25 cellular contexts compared by ENCODE assay signal in the genomic region with DNA sequence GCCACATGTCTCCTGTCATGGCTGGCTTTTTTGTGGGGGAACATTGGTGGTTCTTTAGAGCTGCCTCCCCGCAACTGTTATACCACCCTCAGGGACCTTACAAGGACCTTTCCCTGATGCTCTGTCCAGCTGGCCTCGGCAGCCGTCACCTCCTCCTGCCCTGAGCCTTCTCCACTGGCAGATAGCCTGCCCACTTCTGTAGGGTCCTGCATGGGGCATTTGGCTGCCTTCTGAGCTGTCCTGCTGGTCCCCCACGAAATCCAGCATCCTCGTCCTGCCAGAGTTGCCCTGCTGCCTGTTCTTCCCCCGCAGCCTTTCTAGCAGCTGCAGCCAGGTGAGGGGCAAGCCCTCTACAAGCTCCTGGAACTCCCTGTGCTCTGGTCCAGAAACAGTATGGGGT.
DNase-seq lines count a peak whose midpoint lies in the region; ATAC-seq, FAIRE-seq and TF ChIP-seq lines count a peak whose summit lies in the region.
"Had no signal": no experiment of that assay in that cellular context is flagged by ENCODE, and none has a peak within 500 bp of the region (broad histone marks: within the 10 kb centered on the region; RNA-seq: fewer than 3 reads in every experiment).

No MANE protein-coding gene starts in this region.

- intact Hi-C loops in lower lobe of right lung (cut with DNase I), result no loop called here
- intact Hi-C loops in gastrocnemius medialis (cut with DNase I; ENCODE audit: low total_unique reads), result no loop called here

- FAIRE-seq in GM19239 (lab: Jason Lieb, UNC), result no peak
- FAIRE-seq: A549, D721Med, GM12878 had no signal

- no peak for TF ChIP-seq CTCF in endodermal cell (conservative IDR thresholded peaks at IDR 0.05)
- TF ChIP-seq CTCF in lower lobe of right lung (IDR thresholded peaks at IDR 0.05), result no peak
- TF ChIP-seq CTCF in gastrocnemius medialis (IDR thresholded peaks at IDR 0.05 in 4 of 5, conservative IDR thresholded peaks at IDR 0.05 in 1 of 5), result no peak

- peak overlapping the region in 2 of 3 donors; percentile 14 to 32 for H3K27ac Mint-ChIP-seq in IgD-negative memory B cell
- peak overlapping the region; percentile 28 for H3K27ac Mint-ChIP-seq in endodermal cell
- H3K27ac Mint-ChIP-seq: CD4-positive, alpha-beta T cell; GM23338 had no signal

- H3K9ac ChIP-seq in endodermal cell (ENCODE audit: extremely low read depth, low read length, poor library complexity, severe bottlenecking), result no peak overlapping the region
- H3K9ac ChIP-seq: BLaER1 treated with 17β-estradiol and CSF1 and Interleukin-3, amounts not matched to agents 10 nM and 100 nM had no signal

- H3K4me1 ChIP-seq in endodermal cell (ENCODE audit: control insufficient read depth, insufficient read depth, low read length), result no peaks in the 10 kb centered on the region
- H3K4me1 ChIP-seq in lower lobe of right lung, result no peaks in the 10 kb centered on the region
- peaks cover 18 to 19% of the 10 kb centered on the region in 2 donors for H3K4me1 ChIP-seq in gastrocnemius medialis
- H3K4me1 ChIP-seq: BE2C had no signal

- in situ Hi-C loops in gastrocnemius medialis (cut with MboI; ENCODE audit: low sequenced_read_pairs in 4 of 4), result no loop called here

- H3K36me3 Mint-ChIP-seq in IgD-negative memory B cell (peaks cover 8% of the 10 kb centered on the region), endodermal cell (ENCODE audit: low read depth) (peaks cover 33% of the 10 kb centered on the region)

- H3K4me1 Mint-ChIP-seq in IgD-negative memory B cell (no peaks in the 10 kb centered on the region), endodermal cell (no peaks in the 10 kb centered on the region)
- H3K4me1 Mint-ChIP-seq: GM23338, H9 had no signal

- no peak for TF ChIP-seq POLR2A in gastrocnemius medialis (IDR thresholded peaks at IDR 0.05)

- H3K36me3 ChIP-seq in endodermal cell (ENCODE audit: control insufficient read depth, insufficient read depth, low read length) (peaks cover 43% of the 10 kb centered on the region), lower lobe of right lung (peaks cover 25% of the 10 kb centered on the region), gastrocnemius medialis (peaks cover 0 to 48% of the 10 kb centered on the region in 2 donors)

- H3K9me3 Mint-ChIP-seq in IgD-negative memory B cell (no peaks in the 10 kb centered on the region), endodermal cell (no peaks in the 10 kb centered on the region)
- H3K9me3 Mint-ChIP-seq: CD14-positive monocyte; CD4-positive, alpha-beta T cell; CD8-positive, alpha-beta memory T cell; GM23338; H9 had no signal

- no peaks in the 10 kb centered on the region for H3K27me3 Mint-ChIP-seq in IgD-negative memory B cell
- no peaks in the 10 kb centered on the region for H3K27me3 Mint-ChIP-seq in endodermal cell (ENCODE audit: insufficient read depth)
- H3K27me3 Mint-ChIP-seq: CD4-positive, alpha-beta T cell had no signal

- H3K9me3 ChIP-seq in endodermal cell (ENCODE audit: control insufficient read depth, low read length) (no peaks in the 10 kb centered on the region), lower lobe of right lung (no peaks in the 10 kb centered on the region), gastrocnemius medialis (no peaks in the 10 kb centered on the region)
- H3K9me3 ChIP-seq: A549; BE2C; BLaER1 treated with 17β-estradiol and CSF1 and Interleukin-3, amounts not matched to agents 10 nM and 100 nM had no signal

- H3K4me3 Mint-ChIP-seq in IgD-negative memory B cell, result no peak overlapping the region
- no peak overlapping the region for H3K4me3 Mint-ChIP-seq in endodermal cell
- H3K4me3 Mint-ChIP-seq: CD14-positive monocyte; CD4-positive, alpha-beta T cell; GM23338; H9 had no signal

- no peak for DNase-seq in endodermal cell
- no peak for DNase-seq in lower lobe of right lung
- no peak for DNase-seq in gastrocnemius medialis
- no peak for DNase-seq in GM19239 (ENCODE audit: insufficient read length, low spot score)
- DNase-seq in activated CD4-positive, alpha-beta T cell treated with anti-CD3 and anti-CD28 coated beads for 4 hours, result no peak
- DNase-seq in KG1 (lab: John Stamatoyannopoulos, UW), result no peak
- DNase-seq: 8988T; ACHN; AML-193; BE2C; CD4-positive, alpha-beta T cell; CD8-positive, alpha-beta memory T cell; DMS 273 treated with DMSO at 0.1 percent for 48 hours; DMS79; EL; GDM1; H9 had no signal

- no peak overlapping the region for H3K4me3 ChIP-seq in endodermal cell (ENCODE audit: low read length)
- H3K4me3 ChIP-seq in lower lobe of right lung, result no peak overlapping the region
- H3K4me3 ChIP-seq in gastrocnemius medialis, result no peak overlapping the region
- H3K4me3 ChIP-seq: A549; BLaER1 treated with 17β-estradiol and CSF1 and Interleukin-3, amounts not matched to agents 10 nM and 100 nM; GM12878; GM23338 had no signal

- 97 to 100% methylated on average over 2 to 6 of the region's 6 CpGs for WGBS in endodermal cell (ENCODE audit: insufficient coverage in 1 of 2, insufficient read length in 1 of 2), 2 experiments

- H3K27me3 ChIP-seq in endodermal cell (ENCODE audit: control insufficient read depth, insufficient read depth, low read length, poor library complexity, severe bottlenecking) (no peaks in the 10 kb centered on the region), lower lobe of right lung (ENCODE audit: low read depth) (no peaks in the 10 kb centered on the region), gastrocnemius medialis (no peaks in the 10 kb centered on the region)
- H3K27me3 ChIP-seq: BE2C; BLaER1 treated with 17β-estradiol and CSF1 and Interleukin-3, amounts not matched to agents 10 nM and 100 nM had no signal

- H3K27ac ChIP-seq in endodermal cell (ENCODE audit: low read depth, low read length), result no peak overlapping the region
- H3K27ac ChIP-seq in lower lobe of right lung, result no peak overlapping the region
- H3K27ac ChIP-seq in gastrocnemius medialis, result peak overlapping the region; percentile 40 to 95 (median 76)
- H3K27ac ChIP-seq: A549; BLaER1 treated with 17β-estradiol and CSF1 and Interleukin-3, amounts not matched to agents 10 nM and 100 nM had no signal

- ATAC-seq in lower lobe of right lung, result peak; percentile 15 to 20
- ATAC-seq in gastrocnemius medialis, result no peak
- ATAC-seq: A549, GM12878, GM23338, HCT116 had no signal

Comparison
In these comparisons a context has a peak if more than half of its experiments do, and no peak if none do; other contexts are left out.
1. H3K27ac ChIP-seq: peak in gastrocnemius medialis (4 of 4); none in endodermal cell (single experiment) and lower lobe of right lung (single experiment).
2. ATAC-seq: peak in lower lobe of right lung (2 of 2); none in gastrocnemius medialis (0 of 2).